Comparison of ENCODE assay signal across 10 cellular contexts in genomic region chr2:74944987-74945782, GRCh38.
DNase-seq lines count a peak whose midpoint lies in the region; ATAC-seq lines count a peak whose summit lies in the region.
"Had no signal": no experiment of that assay in that cellular context is flagged by ENCODE, and none has a peak within 500 bp of the region (broad histone marks: within the 10 kb centered on the region; RNA-seq: fewer than 3 reads in every experiment).

No MANE protein-coding gene starts in this region.

- peaks cover 18% of the 10 kb centered on the region for H3K36me3 Mint-ChIP-seq in activated naive CD4-positive, alpha-beta T cell treated with anti-CD3 and anti-CD28 coated beads, Interleukin-2, amount 10 ng/mL, durations not matched to agents 7 days and 5 days
- H3K36me3 Mint-ChIP-seq in stimulated activated effector memory CD8-positive, alpha-beta T cell treated with anti-CD3 and anti-CD28 coated beads, Interleukin-12 subunit alpha, Interleukin-12 subunit beta, amount 100 ng/mL, for 72 hours: peaks cover 4% of the 10 kb centered on the region

- H3K27me3 Mint-ChIP-seq in activated naive CD4-positive, alpha-beta T cell treated with anti-CD3 and anti-CD28 coated beads, Interleukin-2, amount 10 ng/mL, durations not matched to agents 7 days and 5 days: no peaks in the 10 kb centered on the region

- peak; percentile 100 for ATAC-seq in HG02885 (IDR thresholded peaks at IDR 0.05; ENCODE audit: poor library complexity, unreplicated experiment)
- ATAC-seq in stimulated activated effector memory CD8-positive, alpha-beta T cell treated with anti-CD3 and anti-CD28 coated beads, Interleukin-12 subunit alpha, Interleukin-12 subunit beta, amount 100 ng/mL, for 72 hours: peak; percentile 99
- ATAC-seq: A549 had no signal

- CTCF ChIA-PET in activated naive CD4-positive, alpha-beta T cell treated with anti-CD3 and anti-CD28 coated beads, Interleukin-2, amount 10 ng/mL, durations not matched to agents 7 days and 5 days (lab: Charles Lee): interaction anchor here (0.7 to 1.0 kb wide), 2 partner anchors 9 to 360 kb away, joined by 3 read pairs; no protein-coding TSS in a partner anchor

- peaks cover 10% of the 10 kb centered on the region for H3K9me3 Mint-ChIP-seq in activated naive CD4-positive, alpha-beta T cell treated with anti-CD3 and anti-CD28 coated beads, Interleukin-2, amount 10 ng/mL, durations not matched to agents 7 days and 5 days
- no peaks in the 10 kb centered on the region for H3K9me3 Mint-ChIP-seq in stimulated activated effector memory CD8-positive, alpha-beta T cell treated with anti-CD3 and anti-CD28 coated beads, Interleukin-12 subunit alpha, Interleukin-12 subunit beta, amount 100 ng/mL, for 72 hours

- DNase-seq in activated naive CD4-positive, alpha-beta T cell treated with anti-CD3 and anti-CD28 coated beads, Interleukin-2, amount 10 ng/mL, durations not matched to agents 7 days and 5 days: no peak
- no peak for DNase-seq in activated naive CD4-positive, alpha-beta T cell treated with Interleukin-2 at 50 U/mL for 16 hours
- DNase-seq in NCI-H226 (peak; percentile 75), cerebellar cortex (ENCODE audit: low spot score) (no peak), iPS-NIHi7 (ENCODE audit: extremely low spot score) (no peak)
- DNase-seq in stimulated activated effector memory CD8-positive, alpha-beta T cell treated with anti-CD3 and anti-CD28 coated beads, Interleukin-12 subunit alpha, Interleukin-12 subunit beta, amount 100 ng/mL, for 72 hours (ENCODE audit: low spot score in 2 of 2): no peak
- DNase-seq in activated naive CD4-positive, alpha-beta T cell treated with anti-CD3 and anti-CD28 coated beads, Interleukin-2, amount 50 U/mL, for 16 hours: no peak
- DNase-seq: activated T-cell treated with anti-CD3 and anti-CD28 coated beads, Interleukin-2, amount 50 U/mL, for 72 hours had no signal

- H3K27ac Mint-ChIP-seq in activated naive CD4-positive, alpha-beta T cell treated with anti-CD3 and anti-CD28 coated beads, Interleukin-2, amount 10 ng/mL, durations not matched to agents 7 days and 5 days: peak overlapping the region; percentile 17
- no peak overlapping the region for H3K27ac Mint-ChIP-seq in stimulated activated effector memory CD8-positive, alpha-beta T cell treated with anti-CD3 and anti-CD28 coated beads, Interleukin-12 subunit alpha, Interleukin-12 subunit beta, amount 100 ng/mL, for 72 hours
- H3K27ac Mint-ChIP-seq: activated T-cell treated with anti-CD3 and anti-CD28 coated beads, Interleukin-2, amount 50 U/mL, for 72 hours had no signal

- no peak overlapping the region for H3K4me3 Mint-ChIP-seq in activated naive CD4-positive, alpha-beta T cell treated with anti-CD3 and anti-CD28 coated beads, Interleukin-2, amount 10 ng/mL, durations not matched to agents 7 days and 5 days
- H3K4me3 Mint-ChIP-seq in stimulated activated effector memory CD8-positive, alpha-beta T cell treated with anti-CD3 and anti-CD28 coated beads, Interleukin-12 subunit alpha, Interleukin-12 subunit beta, amount 100 ng/mL, for 72 hours: no peak overlapping the region
- H3K4me3 Mint-ChIP-seq: activated T-cell treated with anti-CD3 and anti-CD28 coated beads, Interleukin-2, amount 50 U/mL, for 72 hours had no signal

- H3K4me1 Mint-ChIP-seq in activated naive CD4-positive, alpha-beta T cell treated with anti-CD3 and anti-CD28 coated beads, Interleukin-2, amount 10 ng/mL, durations not matched to agents 7 days and 5 days: peaks cover 19% of the 10 kb centered on the region
- H3K4me1 Mint-ChIP-seq in stimulated activated effector memory CD8-positive, alpha-beta T cell treated with anti-CD3 and anti-CD28 coated beads, Interleukin-12 subunit alpha, Interleukin-12 subunit beta, amount 100 ng/mL, for 72 hours: peaks cover 33% of the 10 kb centered on the region
